ENCODE assay signal across 1 cellular context in genomic region chr6:7684843-7685242, GRCh38.
TF ChIP-seq lines count a peak whose summit lies in the region.

No MANE protein-coding gene starts in this region.

TF ChIP-seq in WTC11, 78 proteins besides CTCF, POLR2A, EP300 and RAD21 (continued from another document):
- TF ChIP-seq ZNF317 (CRISPR knock-in tag; IDR thresholded peaks at IDR 0.05; ENCODE audit: borderline replicate concordance, low read depth) (0 out of 2 replicates have a peak, but pooled peaks have one; percentile 54), GABPB1 (CRISPR knock-in tag; IDR thresholded peaks at IDR 0.05) (no peak), E2F4 (CRISPR knock-in tag; IDR thresholded peaks at IDR 0.05; ENCODE audit: borderline replicate concordance, low read depth) (no peak), ETV6 (CRISPR knock-in tag; IDR thresholded peaks at IDR 0.05) (no peak), SOX15 (CRISPR knock-in tag; IDR thresholded peaks at IDR 0.05) (no peak), ZNF423 (CRISPR knock-in tag; IDR thresholded peaks at IDR 0.05) (peak; percentile 78), FOXJ3 (CRISPR knock-in tag; IDR thresholded peaks at IDR 0.05; ENCODE audit: borderline replicate concordance) (no peak), NR2C2 (CRISPR knock-in tag; IDR thresholded peaks at IDR 0.05) (no peak), ATF1 (CRISPR knock-in tag; IDR thresholded peaks at IDR 0.05) (no peak), E2F5 (CRISPR knock-in tag; IDR thresholded peaks at IDR 0.05) (no peak), TCF7 (CRISPR knock-in tag; IDR thresholded peaks at IDR 0.05; ENCODE audit: low read depth) (no peak), ARID4B (CRISPR knock-in tag; IDR thresholded peaks at IDR 0.05; ENCODE audit: borderline replicate concordance) (no peak), TEAD1 (CRISPR knock-in tag; IDR thresholded peaks at IDR 0.05) (no peak), PRDM15 (CRISPR knock-in tag; IDR thresholded peaks at IDR 0.05) (no peak), ZNF671 (CRISPR knock-in tag; IDR thresholded peaks at IDR 0.05) (peak; percentile 31; the same call in 1 of the 2 replicates), NR1H2 (CRISPR knock-in tag; IDR thresholded peaks at IDR 0.05) (no peak), E2F1 (CRISPR knock-in tag; IDR thresholded peaks at IDR 0.05) (no peak), NFYB (CRISPR knock-in tag; conservative IDR thresholded peaks at IDR 0.05; ENCODE audit: low read depth) (no peak), PREB (CRISPR knock-in tag; IDR thresholded peaks at IDR 0.05; ENCODE audit: borderline replicate concordance) (no peak), TP53 (CRISPR knock-in tag; IDR thresholded peaks at IDR 0.05) (no peak), ZNF121 (CRISPR knock-in tag; IDR thresholded peaks at IDR 0.05) (no peak), FOXK1 (CRISPR knock-in tag; IDR thresholded peaks at IDR 0.05) (no peak), NFATC4 (CRISPR knock-in tag; IDR thresholded peaks at IDR 0.05) (no peak), SMAD4 (CRISPR knock-in tag; IDR thresholded peaks at IDR 0.05) (no peak), ZNF396 (CRISPR knock-in tag; IDR thresholded peaks at IDR 0.05; ENCODE audit: borderline replicate concordance) (no peak)
- TF ChIP-seq, protein P1, sequence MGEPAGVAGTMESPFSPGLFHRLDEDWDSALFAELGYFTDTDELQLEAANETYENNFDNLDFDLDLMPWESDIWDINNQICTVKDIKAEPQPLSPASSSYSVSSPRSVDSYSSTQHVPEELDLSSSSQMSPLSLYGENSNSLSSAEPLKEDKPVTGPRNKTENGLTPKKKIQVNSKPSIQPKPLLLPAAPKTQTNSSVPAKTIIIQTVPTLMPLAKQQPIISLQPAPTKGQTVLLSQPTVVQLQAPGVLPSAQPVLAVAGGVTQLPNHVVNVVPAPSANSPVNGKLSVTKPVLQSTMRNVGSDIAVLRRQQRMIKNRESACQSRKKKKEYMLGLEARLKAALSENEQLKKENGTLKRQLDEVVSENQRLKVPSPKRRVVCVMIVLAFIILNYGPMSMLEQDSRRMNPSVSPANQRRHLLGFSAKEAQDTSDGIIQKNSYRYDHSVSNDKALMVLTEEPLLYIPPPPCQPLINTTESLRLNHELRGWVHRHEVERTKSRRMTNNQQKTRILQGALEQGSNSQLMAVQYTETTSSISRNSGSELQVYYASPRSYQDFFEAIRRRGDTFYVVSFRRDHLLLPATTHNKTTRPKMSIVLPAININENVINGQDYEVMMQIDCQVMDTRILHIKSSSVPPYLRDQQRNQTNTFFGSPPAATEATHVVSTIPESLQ (CRISPR knock-in tag; IDR thresholded peaks at IDR 0.05): no peak
- TF ChIP-seq, protein P2, sequence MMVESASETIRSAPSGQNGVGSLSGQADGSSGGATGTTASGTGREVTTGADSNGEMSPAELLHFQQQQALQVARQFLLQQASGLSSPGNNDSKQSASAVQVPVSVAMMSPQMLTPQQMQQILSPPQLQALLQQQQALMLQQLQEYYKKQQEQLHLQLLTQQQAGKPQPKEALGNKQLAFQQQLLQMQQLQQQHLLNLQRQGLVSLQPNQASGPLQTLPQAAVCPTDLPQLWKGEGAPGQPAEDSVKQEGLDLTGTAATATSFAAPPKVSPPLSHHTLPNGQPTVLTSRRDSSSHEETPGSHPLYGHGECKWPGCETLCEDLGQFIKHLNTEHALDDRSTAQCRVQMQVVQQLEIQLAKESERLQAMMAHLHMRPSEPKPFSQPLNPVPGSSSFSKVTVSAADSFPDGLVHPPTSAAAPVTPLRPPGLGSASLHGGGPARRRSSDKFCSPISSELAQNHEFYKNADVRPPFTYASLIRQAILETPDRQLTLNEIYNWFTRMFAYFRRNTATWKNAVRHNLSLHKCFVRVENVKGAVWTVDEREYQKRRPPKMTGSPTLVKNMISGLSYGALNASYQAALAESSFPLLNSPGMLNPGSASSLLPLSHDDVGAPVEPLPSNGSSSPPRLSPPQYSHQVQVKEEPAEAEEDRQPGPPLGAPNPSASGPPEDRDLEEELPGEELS (CRISPR knock-in tag; IDR thresholded peaks at IDR 0.05): peak; percentile 90; the same call in 1 of the 2 replicates
